In genomic region chr16:53056528-53056881, GRCh38 we compare ENCODE assay signal across 1 cellular context.
TF ChIP-seq lines count a peak whose summit lies in the region.

No MANE protein-coding gene starts in this region.

TF ChIP-seq in HepG2, 621 proteins besides CTCF, POLR2A, EP300 and RAD21 (continued from another document):
- TF ChIP-seq ZNF275 (CRISPR knock-in tag; IDR thresholded peaks at IDR 0.05; ENCODE audit: borderline replicate concordance): no peak
- no peak for TF ChIP-seq ZNF180 (CRISPR knock-in tag; IDR thresholded peaks at IDR 0.05; ENCODE audit: borderline replicate concordance, low read depth)
- no peak for TF ChIP-seq ZNF383 (CRISPR knock-in tag; IDR thresholded peaks at IDR 0.05; ENCODE audit: borderline replicate concordance)
